In the genomic region with DNA sequence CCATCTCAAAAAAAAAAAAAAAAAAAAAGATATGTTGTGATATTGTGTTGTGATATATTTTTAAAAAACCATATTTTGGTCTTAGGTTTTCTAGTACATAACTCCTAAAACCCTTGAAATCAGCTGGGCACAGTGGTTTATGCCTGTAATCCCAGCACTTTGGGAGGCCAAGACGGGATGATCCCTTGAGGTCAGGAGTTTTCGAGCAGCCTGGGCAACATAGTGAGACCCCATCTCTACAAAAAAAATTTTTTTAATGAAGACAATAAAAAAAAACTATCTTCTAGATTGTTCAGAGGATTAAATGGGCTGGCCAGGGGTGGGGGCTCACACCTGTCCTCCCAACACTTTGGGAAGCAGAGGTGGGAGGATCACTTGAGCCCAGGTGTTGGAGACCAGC, we compare ENCODE assay signal across 30 cellular contexts. TPM values are rescaled to one million over a fixed set of nuclear protein-coding genes. Genes with fewer than 3 reads are reported as not detected.
"Had no signal": no experiment of that assay in that cellular context is flagged by ENCODE, and none has a peak within 500 bp of the region (broad histone marks: within the 10 kb centered on the region; RNA-seq: fewer than 3 reads in every experiment).

No MANE protein-coding gene starts in this region.

- H3K27ac ChIP-seq: brain microvascular endothelial cell, PC-9, VCaP had no signal

- DNase-seq: activated CD4-positive, alpha-beta memory T cell treated with anti-CD3 and anti-CD28 coated beads, Interleukin-2, amount 10 ng/mL, durations not matched to agents 7 days and 5 days; activated CD4-positive, alpha-beta T cell treated with anti-CD3 and anti-CD28 coated beads for 1 hour; activated CD4-positive, alpha-beta T cell treated with anti-CD3 and anti-CD28 coated beads for 48 hours; activated CD4-positive, CD25-positive, alpha-beta regulatory T cell; activated gamma-delta T cell; activated naive CD4-positive, alpha-beta T cell treated with Interleukin-2 at 50 U/mL for 16 hours; activated T-cell treated with anti-CD3 and anti-CD28 coated beads, Interleukin-2, amount 50 U/mL, for 1 hour; activated T-cell treated with anti-CD3 and anti-CD28 coated beads, Interleukin-2, amount 50 U/mL, for 72 hours; amniotic stem cell; aorta; brain microvascular endothelial cell; central memory CD4-positive, alpha-beta T cell; Karpas-422; KBM-7; NCI-H1105; NCI-H1417 treated with DMSO at 0.1 percent for 48 hours; NCI-H187 treated with DMSO at 0.1 percent for 48 hours; NCI-H226; NCI-H524 treated with DMSO at 0.1 percent for 48 hours; NK-92 treated with Interleukin-12 subunit alpha and Interleukin-12 subunit beta, amount 100 ng/mL, for 24 hours; PC-9; Right ventricle myocardium superior; SW 1271; T-helper 1 cell; T-helper 2 cell; T-helper 9 cell had no signal

- H3K27me3 Mint-ChIP-seq: activated CD4-positive, alpha-beta memory T cell treated with anti-CD3 and anti-CD28 coated beads, Interleukin-2, amount 10 ng/mL, durations not matched to agents 7 days and 5 days had no signal

- H2AFZ ChIP-seq: PC-9 had no signal

- H3K9me3 Mint-ChIP-seq: activated CD4-positive, alpha-beta memory T cell treated with anti-CD3 and anti-CD28 coated beads, Interleukin-2, amount 10 ng/mL, durations not matched to agents 7 days and 5 days; activated naive CD4-positive, alpha-beta T cell treated with anti-CD3 and anti-CD28 coated beads, Interleukin-2, amount 50 U/mL, for 72 hours; activated T-cell treated with anti-CD3 and anti-CD28 coated beads, Interleukin-2, amount 50 U/mL, for 72 hours; activated T-helper 2 cell treated with anti-CD3 and anti-CD28 coated beads, Interferon-gamma antibody, Interleukin-2, Interleukin-4, amounts not matched to agents 10 μg/mL and 5 μg/mL and 100 μg/mL, durations not matched to agents 14 hours and 24 hours and 36 hours had no signal

- H3K27me3 ChIP-seq: brain microvascular endothelial cell had no signal

- H3K27ac Mint-ChIP-seq: activated T-cell treated with anti-CD3 and anti-CD28 coated beads, Interleukin-2, amount 50 U/mL, for 72 hours had no signal

RNA-seq across cellular contexts. Expression of a gene that starts 12.8 kb away (rescaled TPM):
- total RNA-seq: NCI-H460 had no signal
